2 cellular contexts compared by ENCODE assay signal in the genomic region with DNA sequence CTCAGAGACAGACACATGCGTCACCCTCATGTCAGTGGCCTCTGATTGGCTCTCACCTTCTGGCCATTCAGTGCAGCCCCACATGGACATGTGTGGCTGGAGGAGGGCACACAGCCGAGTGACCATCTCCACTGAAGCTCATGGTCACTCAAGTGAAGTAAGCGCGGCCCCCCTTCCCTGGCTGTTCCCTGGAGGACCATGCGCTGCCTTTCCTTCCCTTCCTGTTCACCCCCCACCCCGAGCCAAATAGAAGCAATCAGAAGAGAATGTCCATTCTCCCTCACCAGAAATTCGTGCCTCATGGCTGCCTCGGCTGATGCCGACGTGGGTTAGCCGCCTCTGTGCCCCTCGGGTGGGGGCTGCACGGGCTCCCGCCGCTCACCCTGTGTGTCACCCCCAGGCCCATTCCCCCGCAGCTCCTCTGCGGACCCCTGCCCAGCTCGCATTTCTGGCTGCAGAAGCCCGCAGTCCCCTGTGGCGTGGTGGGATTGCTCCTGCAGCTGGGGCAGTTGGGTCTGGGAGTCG.
TF ChIP-seq lines count a peak whose summit lies in the region.

No MANE protein-coding gene starts in this region.

TF ChIP-seq in WTC11, 78 proteins besides CTCF, POLR2A, EP300 and RAD21:
- no peak for TF ChIP-seq PRRX2 (CRISPR knock-in tag; IDR thresholded peaks at IDR 0.05)
- TF ChIP-seq, protein P1, sequence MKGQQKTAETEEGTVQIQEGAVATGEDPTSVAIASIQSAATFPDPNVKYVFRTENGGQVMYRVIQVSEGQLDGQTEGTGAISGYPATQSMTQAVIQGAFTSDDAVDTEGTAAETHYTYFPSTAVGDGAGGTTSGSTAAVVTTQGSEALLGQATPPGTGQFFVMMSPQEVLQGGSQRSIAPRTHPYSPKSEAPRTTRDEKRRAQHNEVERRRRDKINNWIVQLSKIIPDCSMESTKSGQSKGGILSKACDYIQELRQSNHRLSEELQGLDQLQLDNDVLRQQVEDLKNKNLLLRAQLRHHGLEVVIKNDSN (CRISPR knock-in tag; IDR thresholded peaks at IDR 0.05): no peak
- no peak for TF ChIP-seq NFATC4 (CRISPR knock-in tag; IDR thresholded peaks at IDR 0.05)
- no peak for TF ChIP-seq SMAD4 (CRISPR knock-in tag; IDR thresholded peaks at IDR 0.05)
- TF ChIP-seq RELA (CRISPR knock-in tag; IDR thresholded peaks at IDR 0.05; ENCODE audit: borderline replicate concordance): no peak
- TF ChIP-seq SP1 (CRISPR knock-in tag; conservative IDR thresholded peaks at IDR 0.05): no peak
- TF ChIP-seq, protein P2, sequence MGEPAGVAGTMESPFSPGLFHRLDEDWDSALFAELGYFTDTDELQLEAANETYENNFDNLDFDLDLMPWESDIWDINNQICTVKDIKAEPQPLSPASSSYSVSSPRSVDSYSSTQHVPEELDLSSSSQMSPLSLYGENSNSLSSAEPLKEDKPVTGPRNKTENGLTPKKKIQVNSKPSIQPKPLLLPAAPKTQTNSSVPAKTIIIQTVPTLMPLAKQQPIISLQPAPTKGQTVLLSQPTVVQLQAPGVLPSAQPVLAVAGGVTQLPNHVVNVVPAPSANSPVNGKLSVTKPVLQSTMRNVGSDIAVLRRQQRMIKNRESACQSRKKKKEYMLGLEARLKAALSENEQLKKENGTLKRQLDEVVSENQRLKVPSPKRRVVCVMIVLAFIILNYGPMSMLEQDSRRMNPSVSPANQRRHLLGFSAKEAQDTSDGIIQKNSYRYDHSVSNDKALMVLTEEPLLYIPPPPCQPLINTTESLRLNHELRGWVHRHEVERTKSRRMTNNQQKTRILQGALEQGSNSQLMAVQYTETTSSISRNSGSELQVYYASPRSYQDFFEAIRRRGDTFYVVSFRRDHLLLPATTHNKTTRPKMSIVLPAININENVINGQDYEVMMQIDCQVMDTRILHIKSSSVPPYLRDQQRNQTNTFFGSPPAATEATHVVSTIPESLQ (CRISPR knock-in tag; IDR thresholded peaks at IDR 0.05): no peak
- no peak for TF ChIP-seq CBFB (CRISPR knock-in tag; IDR thresholded peaks at IDR 0.05; ENCODE audit: low read depth)
- no peak for TF ChIP-seq ZNF219 (CRISPR knock-in tag; IDR thresholded peaks at IDR 0.05; ENCODE audit: borderline replicate concordance)
- TF ChIP-seq OVOL2 (CRISPR knock-in tag; IDR thresholded peaks at IDR 0.05; ENCODE audit: borderline replicate concordance): no peak
- TF ChIP-seq ESRRA (CRISPR knock-in tag; IDR thresholded peaks at IDR 0.05; ENCODE audit: borderline replicate concordance): no peak
- TF ChIP-seq SOX15 (CRISPR knock-in tag; IDR thresholded peaks at IDR 0.05): no peak
- TF ChIP-seq HMGA2 (CRISPR knock-in tag; IDR thresholded peaks at IDR 0.05): no peak
- TF ChIP-seq ZNF138 (CRISPR knock-in tag; conservative IDR thresholded peaks at IDR 0.05): no peak
- TF ChIP-seq TEAD1 (CRISPR knock-in tag; IDR thresholded peaks at IDR 0.05): no peak
- TF ChIP-seq, protein P3, sequence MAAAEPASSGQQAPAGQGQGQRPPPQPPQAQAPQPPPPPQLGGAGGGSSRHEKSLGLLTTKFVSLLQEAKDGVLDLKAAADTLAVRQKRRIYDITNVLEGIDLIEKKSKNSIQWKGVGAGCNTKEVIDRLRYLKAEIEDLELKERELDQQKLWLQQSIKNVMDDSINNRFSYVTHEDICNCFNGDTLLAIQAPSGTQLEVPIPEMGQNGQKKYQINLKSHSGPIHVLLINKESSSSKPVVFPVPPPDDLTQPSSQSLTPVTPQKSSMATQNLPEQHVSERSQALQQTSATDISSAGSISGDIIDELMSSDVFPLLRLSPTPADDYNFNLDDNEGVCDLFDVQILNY (CRISPR knock-in tag; IDR thresholded peaks at IDR 0.05): no peak
- TF ChIP-seq JAZF1 (CRISPR knock-in tag; IDR thresholded peaks at IDR 0.05): no peak
- no peak for TF ChIP-seq FOXJ3 (CRISPR knock-in tag; IDR thresholded peaks at IDR 0.05; ENCODE audit: borderline replicate concordance)

TF ChIP-seq in GM23338, 12 proteins besides CTCF, POLR2A, EP300 and RAD21:
- no peak for TF ChIP-seq NANOG (IDR thresholded peaks at IDR 0.05; ENCODE audit: borderline replicate concordance)
- TF ChIP-seq, protein P4, sequence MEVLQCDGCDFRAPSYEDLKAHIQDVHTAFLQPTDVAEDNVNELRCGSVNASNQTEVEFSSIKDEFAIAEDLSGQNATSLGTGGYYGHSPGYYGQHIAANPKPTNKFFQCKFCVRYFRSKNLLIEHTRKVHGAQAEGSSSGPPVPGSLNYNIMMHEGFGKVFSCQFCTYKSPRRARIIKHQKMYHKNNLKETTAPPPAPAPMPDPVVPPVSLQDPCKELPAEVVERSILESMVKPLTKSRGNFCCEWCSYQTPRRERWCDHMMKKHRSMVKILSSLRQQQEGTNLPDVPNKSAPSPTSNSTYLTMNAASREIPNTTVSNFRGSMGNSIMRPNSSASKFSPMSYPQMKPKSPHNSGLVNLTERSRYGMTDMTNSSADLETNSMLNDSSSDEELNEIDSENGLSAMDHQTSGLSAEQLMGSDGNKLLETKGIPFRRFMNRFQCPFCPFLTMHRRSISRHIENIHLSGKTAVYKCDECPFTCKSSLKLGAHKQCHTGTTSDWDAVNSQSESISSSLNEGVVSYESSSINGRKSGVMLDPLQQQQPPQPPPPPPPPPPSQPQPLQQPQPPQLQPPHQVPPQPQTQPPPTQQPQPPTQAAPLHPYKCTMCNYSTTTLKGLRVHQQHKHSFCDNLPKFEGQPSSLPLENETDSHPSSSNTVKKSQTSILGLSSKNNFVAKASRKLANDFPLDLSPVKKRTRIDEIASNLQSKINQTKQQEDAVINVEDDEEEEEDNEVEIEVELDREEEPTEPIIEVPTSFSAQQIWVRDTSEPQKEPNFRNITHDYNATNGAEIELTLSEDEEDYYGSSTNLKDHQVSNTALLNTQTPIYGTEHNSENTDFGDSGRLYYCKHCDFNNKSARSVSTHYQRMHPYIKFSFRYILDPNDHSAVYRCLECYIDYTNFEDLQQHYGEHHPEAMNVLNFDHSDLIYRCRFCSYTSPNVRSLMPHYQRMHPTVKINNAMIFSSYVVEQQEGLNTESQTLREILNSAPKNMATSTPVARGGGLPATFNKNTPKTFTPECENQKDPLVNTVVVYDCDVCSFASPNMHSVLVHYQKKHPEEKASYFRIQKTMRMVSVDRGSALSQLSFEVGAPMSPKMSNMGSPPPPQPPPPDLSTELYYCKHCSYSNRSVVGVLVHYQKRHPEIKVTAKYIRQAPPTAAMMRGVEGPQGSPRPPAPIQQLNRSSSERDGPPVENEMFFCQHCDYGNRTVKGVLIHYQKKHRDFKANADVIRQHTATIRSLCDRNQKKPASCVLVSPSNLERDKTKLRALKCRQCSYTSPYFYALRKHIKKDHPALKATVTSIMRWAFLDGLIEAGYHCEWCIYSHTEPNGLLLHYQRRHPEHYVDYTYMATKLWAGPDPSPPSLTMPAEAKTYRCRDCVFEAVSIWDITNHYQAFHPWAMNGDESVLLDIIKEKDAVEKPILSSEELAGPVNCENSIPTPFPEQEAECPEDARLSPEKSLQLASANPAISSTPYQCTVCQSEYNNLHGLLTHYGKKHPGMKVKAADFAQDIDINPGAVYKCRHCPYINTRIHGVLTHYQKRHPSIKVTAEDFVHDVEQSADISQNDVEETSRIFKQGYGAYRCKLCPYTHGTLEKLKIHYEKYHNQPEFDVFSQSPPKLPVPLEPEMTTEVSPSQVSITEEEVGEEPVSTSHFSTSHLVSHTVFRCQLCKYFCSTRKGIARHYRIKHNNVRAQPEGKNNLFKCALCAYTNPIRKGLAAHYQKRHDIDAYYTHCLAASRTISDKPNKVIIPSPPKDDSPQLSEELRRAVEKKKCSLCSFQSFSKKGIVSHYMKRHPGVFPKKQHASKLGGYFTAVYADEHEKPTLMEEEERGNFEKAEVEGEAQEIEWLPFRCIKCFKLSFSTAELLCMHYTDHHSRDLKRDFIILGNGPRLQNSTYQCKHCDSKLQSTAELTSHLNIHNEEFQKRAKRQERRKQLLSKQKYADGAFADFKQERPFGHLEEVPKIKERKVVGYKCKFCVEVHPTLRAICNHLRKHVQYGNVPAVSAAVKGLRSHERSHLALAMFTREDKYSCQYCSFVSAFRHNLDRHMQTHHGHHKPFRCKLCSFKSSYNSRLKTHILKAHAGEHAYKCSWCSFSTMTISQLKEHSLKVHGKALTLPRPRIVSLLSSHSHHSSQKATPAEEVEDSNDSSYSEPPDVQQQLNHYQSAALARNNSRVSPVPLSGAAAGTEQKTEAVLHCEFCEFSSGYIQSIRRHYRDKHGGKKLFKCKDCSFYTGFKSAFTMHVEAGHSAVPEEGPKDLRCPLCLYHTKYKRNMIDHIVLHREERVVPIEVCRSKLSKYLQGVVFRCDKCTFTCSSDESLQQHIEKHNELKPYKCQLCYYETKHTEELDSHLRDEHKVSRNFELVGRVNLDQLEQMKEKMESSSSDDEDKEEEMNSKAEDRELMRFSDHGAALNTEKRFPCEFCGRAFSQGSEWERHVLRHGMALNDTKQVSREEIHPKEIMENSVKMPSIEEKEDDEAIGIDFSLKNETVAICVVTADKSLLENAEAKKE (CRISPR knock-in tag; IDR thresholded peaks at IDR 0.05): no peak
- TF ChIP-seq STAT1 (IDR thresholded peaks at IDR 0.05; ENCODE audit: unreplicated experiment): no peak
- no peak for TF ChIP-seq EZH2phosphoT487 (IDR thresholded peaks at IDR 0.05; ENCODE audit: unreplicated experiment)
- no peak for TF ChIP-seq CREB1 (CRISPR knock-in tag; IDR thresholded peaks at IDR 0.05; ENCODE audit: low read depth)
- TF ChIP-seq ZNF114 (CRISPR knock-in tag; IDR thresholded peaks at IDR 0.05): no peak
- TF ChIP-seq, protein P5, sequence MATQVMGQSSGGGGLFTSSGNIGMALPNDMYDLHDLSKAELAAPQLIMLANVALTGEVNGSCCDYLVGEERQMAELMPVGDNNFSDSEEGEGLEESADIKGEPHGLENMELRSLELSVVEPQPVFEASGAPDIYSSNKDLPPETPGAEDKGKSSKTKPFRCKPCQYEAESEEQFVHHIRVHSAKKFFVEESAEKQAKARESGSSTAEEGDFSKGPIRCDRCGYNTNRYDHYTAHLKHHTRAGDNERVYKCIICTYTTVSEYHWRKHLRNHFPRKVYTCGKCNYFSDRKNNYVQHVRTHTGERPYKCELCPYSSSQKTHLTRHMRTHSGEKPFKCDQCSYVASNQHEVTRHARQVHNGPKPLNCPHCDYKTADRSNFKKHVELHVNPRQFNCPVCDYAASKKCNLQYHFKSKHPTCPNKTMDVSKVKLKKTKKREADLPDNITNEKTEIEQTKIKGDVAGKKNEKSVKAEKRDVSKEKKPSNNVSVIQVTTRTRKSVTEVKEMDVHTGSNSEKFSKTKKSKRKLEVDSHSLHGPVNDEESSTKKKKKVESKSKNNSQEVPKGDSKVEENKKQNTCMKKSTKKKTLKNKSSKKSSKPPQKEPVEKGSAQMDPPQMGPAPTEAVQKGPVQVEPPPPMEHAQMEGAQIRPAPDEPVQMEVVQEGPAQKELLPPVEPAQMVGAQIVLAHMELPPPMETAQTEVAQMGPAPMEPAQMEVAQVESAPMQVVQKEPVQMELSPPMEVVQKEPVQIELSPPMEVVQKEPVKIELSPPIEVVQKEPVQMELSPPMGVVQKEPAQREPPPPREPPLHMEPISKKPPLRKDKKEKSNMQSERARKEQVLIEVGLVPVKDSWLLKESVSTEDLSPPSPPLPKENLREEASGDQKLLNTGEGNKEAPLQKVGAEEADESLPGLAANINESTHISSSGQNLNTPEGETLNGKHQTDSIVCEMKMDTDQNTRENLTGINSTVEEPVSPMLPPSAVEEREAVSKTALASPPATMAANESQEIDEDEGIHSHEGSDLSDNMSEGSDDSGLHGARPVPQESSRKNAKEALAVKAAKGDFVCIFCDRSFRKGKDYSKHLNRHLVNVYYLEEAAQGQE (IDR thresholded peaks at IDR 0.05; ENCODE audit: unreplicated experiment): no peak
- TF ChIP-seq EZH2 (IDR thresholded peaks at IDR 0.05; ENCODE audit: low read depth, unreplicated experiment): no peak
- TF ChIP-seq, protein P6, sequence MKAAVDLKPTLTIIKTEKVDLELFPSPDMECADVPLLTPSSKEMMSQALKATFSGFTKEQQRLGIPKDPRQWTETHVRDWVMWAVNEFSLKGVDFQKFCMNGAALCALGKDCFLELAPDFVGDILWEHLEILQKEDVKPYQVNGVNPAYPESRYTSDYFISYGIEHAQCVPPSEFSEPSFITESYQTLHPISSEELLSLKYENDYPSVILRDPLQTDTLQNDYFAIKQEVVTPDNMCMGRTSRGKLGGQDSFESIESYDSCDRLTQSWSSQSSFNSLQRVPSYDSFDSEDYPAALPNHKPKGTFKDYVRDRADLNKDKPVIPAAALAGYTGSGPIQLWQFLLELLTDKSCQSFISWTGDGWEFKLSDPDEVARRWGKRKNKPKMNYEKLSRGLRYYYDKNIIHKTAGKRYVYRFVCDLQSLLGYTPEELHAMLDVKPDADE (IDR thresholded peaks at IDR 0.05): no peak
- TF ChIP-seq ZNF331 (CRISPR knock-in tag; IDR thresholded peaks at IDR 0.05; ENCODE audit: low read depth): no peak
- TF ChIP-seq JUNB (IDR thresholded peaks at IDR 0.05; ENCODE audit: unreplicated experiment): no peak
- TF ChIP-seq POLR2AphosphoS5 (IDR thresholded peaks at IDR 0.05; ENCODE audit: low read depth): no peak
